ENCODE assay signal across 1 cellular context in genomic region chr3:129120254-129121004, GRCh38.
TF ChIP-seq lines count a peak whose summit lies in the region.

No MANE protein-coding gene starts in this region.

TF ChIP-seq in HepG2, 621 proteins besides CTCF, POLR2A, EP300 and RAD21 (continued from another document and continues in another):
- no peak for TF ChIP-seq ARID5B (CRISPR knock-in tag; IDR thresholded peaks at IDR 0.05)
- TF ChIP-seq ZNF83 (CRISPR knock-in tag; IDR thresholded peaks at IDR 0.05; ENCODE audit: borderline replicate concordance) = no peak
- no peak for TF ChIP-seq ZNF589 (CRISPR knock-in tag; conservative IDR thresholded peaks at IDR 0.05)
- TF ChIP-seq ZNF280B (CRISPR knock-in tag; IDR thresholded peaks at IDR 0.05; ENCODE audit: borderline replicate concordance) = no peak
- TF ChIP-seq PHB2 (IDR thresholded peaks at IDR 0.05; ENCODE audit: partially characterized antibody) = no peak
- TF ChIP-seq ZNF550 (CRISPR knock-in tag; IDR thresholded peaks at IDR 0.05; ENCODE audit: borderline replicate concordance) = no peak
- no peak for TF ChIP-seq RBM39 (IDR thresholded peaks at IDR 0.05; ENCODE audit: low read depth, low read length, poor library complexity, severe bottlenecking)
- no peak for TF ChIP-seq ZNF512B (CRISPR knock-in tag; IDR thresholded peaks at IDR 0.05; ENCODE audit: borderline replicate concordance)
- no peak for TF ChIP-seq ZNF414 (CRISPR knock-in tag; IDR thresholded peaks at IDR 0.05)
- no peak for TF ChIP-seq ATM (IDR thresholded peaks at IDR 0.05; ENCODE audit: borderline replicate concordance)
- no peak for TF ChIP-seq ZNF562 (CRISPR knock-in tag; IDR thresholded peaks at IDR 0.05; ENCODE audit: borderline replicate concordance)
- TF ChIP-seq AGO1 (IDR thresholded peaks at IDR 0.05; ENCODE audit: low read depth, low read length, poor library complexity, severe bottlenecking) = no peak
- no peak for TF ChIP-seq CREB1 (IDR thresholded peaks at IDR 0.05)
- no peak for TF ChIP-seq CREB1 (CRISPR knock-in tag; IDR thresholded peaks at IDR 0.05)
- TF ChIP-seq ZMYM4 (CRISPR knock-in tag; IDR thresholded peaks at IDR 0.05) = no peak; the same call in 1 of the 2 replicates
- no peak for TF ChIP-seq KAT7 (CRISPR knock-in tag; IDR thresholded peaks at IDR 0.05; ENCODE audit: borderline replicate concordance)
- TF ChIP-seq SP2 (CRISPR knock-in tag; IDR thresholded peaks at IDR 0.05) = no peak
- TF ChIP-seq GMEB1 (CRISPR knock-in tag; IDR thresholded peaks at IDR 0.05; ENCODE audit: borderline replicate concordance) = peak; percentile 16; the same call in 1 of the 2 replicates
- no peak for TF ChIP-seq ZNF18 (CRISPR knock-in tag; IDR thresholded peaks at IDR 0.05; ENCODE audit: insufficient replicate concordance)
- no peak for TF ChIP-seq KLF11 (CRISPR knock-in tag; IDR thresholded peaks at IDR 0.05)
- TF ChIP-seq ZNF746 (CRISPR knock-in tag; IDR thresholded peaks at IDR 0.05) = no peak; the same call in 1 of the 2 replicates
- TF ChIP-seq HIC2 (CRISPR knock-in tag; IDR thresholded peaks at IDR 0.05; ENCODE audit: low read depth) = no peak
- no peak for TF ChIP-seq ZBTB42 (CRISPR knock-in tag; IDR thresholded peaks at IDR 0.05)
- TF ChIP-seq RNF2 (conservative IDR thresholded peaks at IDR 0.05; ENCODE audit: low read depth) = no peak
- TF ChIP-seq ONECUT2 (CRISPR knock-in tag; IDR thresholded peaks at IDR 0.05) = no peak
- TF ChIP-seq ERF (CRISPR knock-in tag; IDR thresholded peaks at IDR 0.05) = no peak
- TF ChIP-seq SIN3B (IDR thresholded peaks at IDR 0.05; ENCODE audit: low read length) = no peak
- TF ChIP-seq ZNF549 (CRISPR knock-in tag; IDR thresholded peaks at IDR 0.05) = no peak
- no peak for TF ChIP-seq HMG20B (CRISPR knock-in tag; conservative IDR thresholded peaks at IDR 0.05)
- TF ChIP-seq ZNF704 (CRISPR knock-in tag; IDR thresholded peaks at IDR 0.05; ENCODE audit: borderline replicate concordance) = no peak
- TF ChIP-seq ZFP62 (CRISPR knock-in tag; IDR thresholded peaks at IDR 0.05) = no peak
- no peak for TF ChIP-seq ZNF431 (CRISPR knock-in tag; IDR thresholded peaks at IDR 0.05; ENCODE audit: borderline replicate concordance, low read depth)
- TF ChIP-seq ZNF530 (CRISPR knock-in tag; IDR thresholded peaks at IDR 0.05; ENCODE audit: low read depth) = no peak
- TF ChIP-seq HOXD1 (CRISPR knock-in tag; IDR thresholded peaks at IDR 0.05) = no peak
- TF ChIP-seq TSC22D2 (CRISPR knock-in tag; IDR thresholded peaks at IDR 0.05; ENCODE audit: borderline replicate concordance) = no peak
- TF ChIP-seq ZSCAN20 (CRISPR knock-in tag; IDR thresholded peaks at IDR 0.05; ENCODE audit: borderline replicate concordance) = no peak
- TF ChIP-seq ZNF644 (CRISPR knock-in tag; IDR thresholded peaks at IDR 0.05; ENCODE audit: low read depth) = no peak
- 0 out of 2 replicates have a peak, but pooled peaks have one; percentile 47 for TF ChIP-seq TAF1 (CRISPR knock-in tag; IDR thresholded peaks at IDR 0.05)
- TF ChIP-seq ZSCAN25 (CRISPR knock-in tag; IDR thresholded peaks at IDR 0.05) = no peak
- peak; percentile 20; the same call in 1 of the 2 replicates for TF ChIP-seq GABPB1 (CRISPR knock-in tag; IDR thresholded peaks at IDR 0.05)
- TF ChIP-seq PRDM10 (CRISPR knock-in tag; IDR thresholded peaks at IDR 0.05; ENCODE audit: low read depth) = no peak
- TF ChIP-seq SPEN (CRISPR knock-in tag; IDR thresholded peaks at IDR 0.05; ENCODE audit: low read depth) = no peak
- no peak for TF ChIP-seq RCOR2 (CRISPR knock-in tag; IDR thresholded peaks at IDR 0.05)
- no peak for TF ChIP-seq MEIS2 (CRISPR knock-in tag; IDR thresholded peaks at IDR 0.05)
- no peak for TF ChIP-seq NBN (conservative IDR thresholded peaks at IDR 0.05)
- no peak for TF ChIP-seq ZZZ3 (CRISPR knock-in tag; IDR thresholded peaks at IDR 0.05; ENCODE audit: borderline replicate concordance)
- TF ChIP-seq ZNF101 (CRISPR knock-in tag; IDR thresholded peaks at IDR 0.05; ENCODE audit: borderline replicate concordance, low read depth) = no peak
- 0 out of 2 replicates have a peak, but pooled peaks have one; percentile 10 for TF ChIP-seq KLF6 (CRISPR knock-in tag; IDR thresholded peaks at IDR 0.05)
- peak; percentile 27; the same call in 1 of the 2 replicates for TF ChIP-seq HNF4A (CRISPR knock-in tag; IDR thresholded peaks at IDR 0.05)
